ENCODE assay signal across 27 cellular contexts in the genomic region with DNA sequence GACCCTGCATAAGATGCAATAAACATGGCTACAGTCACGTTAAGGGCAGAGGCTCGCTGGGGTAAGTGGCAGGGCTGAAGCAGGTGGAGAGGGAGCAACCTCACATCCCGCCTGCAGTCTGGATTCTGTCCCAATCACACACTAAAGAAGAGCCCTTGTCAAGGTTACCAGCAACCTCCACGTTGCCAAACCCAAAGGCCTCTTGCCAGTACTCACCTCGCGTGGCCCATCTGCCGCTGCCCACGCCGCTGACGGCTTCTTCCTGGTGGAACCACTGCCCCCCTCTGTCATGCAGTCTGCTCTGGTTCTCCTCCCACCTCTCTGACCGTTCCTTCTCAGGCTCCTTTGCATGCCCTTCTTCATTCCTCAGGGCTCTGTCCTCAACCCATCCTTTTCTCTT. TPM values are rescaled to one million over a fixed set of nuclear protein-coding genes. Genes with fewer than 3 reads are reported as not detected.
DNase-seq lines count a peak whose midpoint lies in the region; FAIRE-seq and TF ChIP-seq lines count a peak whose summit lies in the region.
"Had no signal": no experiment of that assay in that cellular context is flagged by ENCODE, and none has a peak within 500 bp of the region (broad histone marks: within the 10 kb centered on the region; RNA-seq: fewer than 3 reads in every experiment).

No MANE protein-coding gene starts in this region.

- H3K4me1 ChIP-seq in kidney (ENCODE audit: control insufficient read depth in 1 of 2, insufficient read depth in 1 of 2, low read depth in 1 of 2, low read length in 2 of 2) (peaks cover 9 to 18% of the 10 kb centered on the region in 2 donors), parathyroid adenoma (peaks cover 24% of the 10 kb centered on the region), smooth muscle cell (ENCODE audit: low read depth) (peaks cover 4% of the 10 kb centered on the region)

- FAIRE-seq in kidney (lab: Jason Lieb, UNC): no peak

- DNase-seq in NCI-H2029 treated with DMSO at 0.1 percent for 48 hours (lab: John Stamatoyannopoulos, UW): peak; percentile 30
- DNase-seq in kidney: no peak
- no peak for DNase-seq in pons (ENCODE audit: low spot score)
- DNase-seq in smooth muscle cell (lab: John Stamatoyannopoulos, UW; ENCODE audit: unreplicated experiment): no peak
- DNase-seq in AG08396 (ENCODE audit: low spot score): no peak
- no peak for DNase-seq in activated CD4-positive, CD25-positive, alpha-beta regulatory T cell (lab: John Stamatoyannopoulos, UW)
- DNase-seq: activated CD4-positive, alpha-beta memory T cell treated with anti-CD3 and anti-CD28 coated beads, Interleukin-2, amount 10 ng/mL, durations not matched to agents 7 days and 5 days; activated gamma-delta T cell treated with Interleukin-2 at 50 U/mL for 16 hours; activated T-cell treated with anti-CD3 and anti-CD28 coated beads for 4 hours; amniotic stem cell; erythroblast; left colon; MM.1S; NCI-H1436; NCI-H226; PC-9; stimulated activated CD4-positive, alpha-beta T cell treated with anti-CD3 and anti-CD28 coated beads, Interleukin-1b, Interleukin-23, amount 100 ng/mL, for 48 hours; stimulated activated naive CD4-positive, alpha-beta T cell; tibial artery had no signal

- H3K4me2 ChIP-seq in parathyroid adenoma (ENCODE audit: low read length) (no peak overlapping the region), smooth muscle cell (no peak overlapping the region)
- H3K4me2 ChIP-seq: PC-9 had no signal

- H3K9ac ChIP-seq in kidney (ENCODE audit: low read length in 2 of 2): peak overlapping the region; percentile 4 to 58
- H3K9ac ChIP-seq in parathyroid adenoma: no peak overlapping the region
- no peak overlapping the region for H3K9ac ChIP-seq in smooth muscle cell (ENCODE audit: low read depth)

- no peaks in the 10 kb centered on the region for H4K20me1 ChIP-seq in smooth muscle cell (ENCODE audit: low read depth)

- peaks cover 28% of the 10 kb centered on the region for H3K4me1 Mint-ChIP-seq in brain
- H3K4me1 Mint-ChIP-seq: activated CD4-positive, alpha-beta memory T cell treated with anti-CD3 and anti-CD28 coated beads, Interleukin-2, amount 10 ng/mL, durations not matched to agents 7 days and 5 days; central memory CD8-positive, alpha-beta T cell had no signal

- H3F3A ChIP-seq in smooth muscle cell (ENCODE audit: low read depth): no peaks in the 10 kb centered on the region

- H3K79me2 ChIP-seq in parathyroid adenoma (no peaks in the 10 kb centered on the region), smooth muscle cell (ENCODE audit: low read depth) (no peaks in the 10 kb centered on the region)

- intact Hi-C loops in kidney (cut with DNase I): no loop called here

- no peaks in the 10 kb centered on the region for H3K27me3 ChIP-seq in parathyroid adenoma (ENCODE audit: control insufficient read depth, insufficient read depth, low read length)
- H3K27me3 ChIP-seq in smooth muscle cell (ENCODE audit: low read depth): no peaks in the 10 kb centered on the region
- H3K27me3 ChIP-seq: gastroesophageal sphincter, tibial artery had no signal

- H2AFZ ChIP-seq in parathyroid adenoma (peak overlapping the region; percentile 56), smooth muscle cell (ENCODE audit: low read depth) (no peak overlapping the region)
- H2AFZ ChIP-seq: PC-9 had no signal

- peak overlapping the region; percentile 51 to 73 for H3K4me3 ChIP-seq in kidney (ENCODE audit: low read length in 2 of 2)
- no peak overlapping the region for H3K4me3 ChIP-seq in parathyroid adenoma (ENCODE audit: low read depth, low read length)
- H3K4me3 ChIP-seq in smooth muscle cell: no peak overlapping the region
- H3K4me3 ChIP-seq: gastroesophageal sphincter, PC-9, tibial artery had no signal

- no peak overlapping the region for H3K4me3 Mint-ChIP-seq in brain
- H3K4me3 Mint-ChIP-seq: activated CD4-positive, alpha-beta memory T cell treated with anti-CD3 and anti-CD28 coated beads, Interleukin-2, amount 10 ng/mL, durations not matched to agents 7 days and 5 days; central memory CD8-positive, alpha-beta T cell; T-helper 2 cell treated with Interferon-gamma antibody and Interleukin-4, amounts not matched to agents 5 μg/mL and 100 μg/mL, for 36 hours had no signal

- TF ChIP-seq CTCF in brain (conservative IDR thresholded peaks at IDR 0.05): no peak
- no peak for TF ChIP-seq CTCF in kidney (IDR thresholded peaks at IDR 0.05; ENCODE audit: borderline replicate concordance, extremely low read depth, insufficient read depth)
- TF ChIP-seq CTCF in parathyroid adenoma (IDR thresholded peaks at IDR 0.05): no peak
- TF ChIP-seq CTCF in smooth muscle cell (IDR thresholded peaks at IDR 0.05; ENCODE audit: borderline replicate concordance, insufficient read depth, poor library complexity, severe bottlenecking): no peak

- no peaks in the 10 kb centered on the region for H3K36me3 Mint-ChIP-seq in brain

- no peaks in the 10 kb centered on the region for H3K9me3 ChIP-seq in kidney (ENCODE audit: control insufficient read depth in 1 of 2, low read length in 2 of 2)
- H3K9me3 ChIP-seq in parathyroid adenoma (ENCODE audit: control insufficient read depth, low read length): no peaks in the 10 kb centered on the region
- no peaks in the 10 kb centered on the region for H3K9me3 ChIP-seq in smooth muscle cell (replicated peaks; ENCODE audit: low read depth)
- H3K9me3 ChIP-seq: gastroesophageal sphincter, tibial artery had no signal

- H3K36me3 ChIP-seq in kidney (ENCODE audit: control insufficient read depth in 1 of 2, insufficient read depth in 2 of 2, low read length in 2 of 2) (no peaks in the 10 kb centered on the region), parathyroid adenoma (ENCODE audit: control insufficient read depth, insufficient read depth, low read length) (no peaks in the 10 kb centered on the region), smooth muscle cell (ENCODE audit: low read depth) (no peaks in the 10 kb centered on the region)
- H3K36me3 ChIP-seq: gastroesophageal sphincter, tibial artery had no signal

- WGBS in smooth muscle cell (ENCODE audit: low lambda C conversion rate): 86% methylated on average over 11 of the region's 11 CpGs

- peaks cover 6% of the 10 kb centered on the region for H3K27me3 Mint-ChIP-seq in brain

- peaks cover 0 to 6% (median 0%) of the 10 kb centered on the region in 5 experiments for H3K9me3 Mint-ChIP-seq in brain
- H3K9me3 Mint-ChIP-seq: activated CD4-positive, alpha-beta memory T cell treated with anti-CD3 and anti-CD28 coated beads, Interleukin-2, amount 10 ng/mL, durations not matched to agents 7 days and 5 days; central memory CD8-positive, alpha-beta T cell; T-helper 2 cell treated with Interferon-gamma antibody and Interleukin-4, amounts not matched to agents 5 μg/mL and 100 μg/mL, for 36 hours had no signal

- peak overlapping the region in 3 of 5 experiments; percentile 14 to 96 (median 65) for H3K27ac Mint-ChIP-seq in brain
- H3K27ac Mint-ChIP-seq: activated CD4-positive, alpha-beta memory T cell treated with anti-CD3 and anti-CD28 coated beads, Interleukin-2, amount 10 ng/mL, durations not matched to agents 7 days and 5 days; T-helper 2 cell treated with Interferon-gamma antibody and Interleukin-4, amounts not matched to agents 5 μg/mL and 100 μg/mL, for 36 hours had no signal

- H3K27ac ChIP-seq in kidney (ENCODE audit: low read depth in 2 of 2, low read length in 2 of 2): peak overlapping the region; percentile 72 to 80
- H3K27ac ChIP-seq in parathyroid adenoma: peak overlapping the region; percentile 99
- H3K27ac ChIP-seq in smooth muscle cell (ENCODE audit: low read depth): no peak overlapping the region
- H3K27ac ChIP-seq: HL-60, PC-9 had no signal

RNA-seq across cellular contexts. Expression of gene AQP7, which starts 8.8 kb away (rescaled TPM):
- polyA plus RNA-seq in brain (ENCODE audit: insufficient read depth, low read depth, low replicate concordance) (0.66 TPM), kidney (ENCODE audit: insufficient read depth, low read depth, low replicate concordance) (45.3 TPM), smooth muscle cell (0.45 TPM in 1 of 2 replicates, not detected in the other)
- total RNA-seq in kidney (11.9 TPM), smooth muscle cell (0.76 TPM in 1 of 2 replicates, not detected in the other)
- total RNA-seq: H4, SK-MEL-5 had no signal

RNA-seq across cellular contexts. Expression of gene AQP3, which starts 53.8 kb away (rescaled TPM):
- 0.90 TPM for polyA plus RNA-seq in brain (ENCODE audit: insufficient read depth, low read depth, low replicate concordance)
- 135 TPM for total RNA-seq in kidney
- 401 TPM for polyA plus RNA-seq in kidney (ENCODE audit: insufficient read depth, low read depth, low replicate concordance)
- 20.9 and 33.3 TPM in 2 replicates for total RNA-seq in smooth muscle cell
- 29.3 and 30.8 TPM in 2 replicates for polyA plus RNA-seq in smooth muscle cell
- total RNA-seq: SK-MEL-5 had no signal

Comparison
In these comparisons a context has a peak if more than half of its experiments do, and no peak if none do; other contexts are left out.
1. H3K4me3 ChIP-seq: peak in kidney (2 of 2); none in parathyroid adenoma (single experiment) and smooth muscle cell (single experiment).
2. H3K9ac ChIP-seq: peak in kidney (2 of 2); none in parathyroid adenoma (single experiment) and smooth muscle cell (single experiment).
3. RNA of gene AQP7, which starts 8.8 kb away (polyA plus RNA-seq): 45.3 TPM in kidney (single experiment); 0.66 TPM in brain (single experiment) and 0.45 TPM in smooth muscle cell; every median in the first group is over 10 times any median in the second.
4. RNA of gene AQP3, which starts 53.8 kb away (polyA plus RNA-seq): 401 TPM in kidney (single experiment) and 29.3 to 30.8 TPM in smooth muscle cell; 0.90 TPM in brain (single experiment); every median in the first group is over 10 times any median in the second.